Comparison of ENCODE assay signal across 1 cellular context in the genomic region with DNA sequence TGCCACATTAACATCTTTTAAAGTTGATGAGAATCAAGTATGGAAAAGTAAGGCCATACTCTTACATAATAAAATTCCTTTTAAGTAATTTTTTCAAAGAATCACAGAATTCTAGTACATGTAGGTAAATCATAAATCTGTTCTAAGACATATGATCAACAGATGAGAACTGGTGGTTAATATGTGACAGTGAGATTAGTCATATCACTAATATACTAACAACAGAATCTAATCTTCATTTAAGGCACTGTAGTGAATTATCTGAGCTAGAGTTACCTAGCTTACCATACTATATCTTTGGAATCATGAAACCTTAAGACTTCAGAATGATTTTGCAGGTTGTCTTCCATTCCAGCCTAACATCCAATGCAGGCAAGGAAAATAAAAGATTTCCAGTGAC.
TF ChIP-seq lines count a peak whose summit lies in the region.

No MANE protein-coding gene starts in this region.

TF ChIP-seq in HepG2, 621 proteins besides CTCF, POLR2A, EP300 and RAD21:
- TF ChIP-seq, protein P1, sequence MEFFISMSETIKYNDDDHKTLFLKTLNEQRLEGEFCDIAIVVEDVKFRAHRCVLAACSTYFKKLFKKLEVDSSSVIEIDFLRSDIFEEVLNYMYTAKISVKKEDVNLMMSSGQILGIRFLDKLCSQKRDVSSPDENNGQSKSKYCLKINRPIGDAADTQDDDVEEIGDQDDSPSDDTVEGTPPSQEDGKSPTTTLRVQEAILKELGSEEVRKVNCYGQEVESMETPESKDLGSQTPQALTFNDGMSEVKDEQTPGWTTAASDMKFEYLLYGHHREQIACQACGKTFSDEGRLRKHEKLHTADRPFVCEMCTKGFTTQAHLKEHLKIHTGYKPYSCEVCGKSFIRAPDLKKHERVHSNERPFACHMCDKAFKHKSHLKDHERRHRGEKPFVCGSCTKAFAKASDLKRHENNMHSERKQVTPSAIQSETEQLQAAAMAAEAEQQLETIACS (CRISPR knock-in tag; IDR thresholded peaks at IDR 0.05), result no peak
- TF ChIP-seq, protein P2, sequence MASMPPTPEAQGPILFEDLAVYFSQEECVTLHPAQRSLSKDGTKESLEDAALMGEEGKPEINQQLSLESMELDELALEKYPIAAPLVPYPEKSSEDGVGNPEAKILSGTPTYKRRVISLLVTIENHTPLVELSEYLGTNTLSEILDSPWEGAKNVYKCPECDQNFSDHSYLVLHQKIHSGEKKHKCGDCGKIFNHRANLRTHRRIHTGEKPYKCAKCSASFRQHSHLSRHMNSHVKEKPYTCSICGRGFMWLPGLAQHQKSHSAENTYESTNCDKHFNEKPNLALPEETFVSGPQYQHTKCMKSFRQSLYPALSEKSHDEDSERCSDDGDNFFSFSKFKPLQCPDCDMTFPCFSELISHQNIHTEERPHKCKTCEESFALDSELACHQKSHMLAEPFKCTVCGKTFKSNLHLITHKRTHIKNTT (CRISPR knock-in tag; IDR thresholded peaks at IDR 0.05), result no peak
- no peak for TF ChIP-seq ZSCAN29 (CRISPR knock-in tag; conservative IDR thresholded peaks at IDR 0.05)
- TF ChIP-seq NAIF1 (CRISPR knock-in tag; IDR thresholded peaks at IDR 0.05; ENCODE audit: borderline replicate concordance), result no peak
- TF ChIP-seq MZF1 (CRISPR knock-in tag; IDR thresholded peaks at IDR 0.05; ENCODE audit: borderline replicate concordance), result no peak
- no peak for TF ChIP-seq ZSCAN21 (CRISPR knock-in tag; IDR thresholded peaks at IDR 0.05; ENCODE audit: borderline replicate concordance)
- TF ChIP-seq RARG (CRISPR knock-in tag; IDR thresholded peaks at IDR 0.05; ENCODE audit: low read depth), result no peak
- TF ChIP-seq NFYB (CRISPR knock-in tag; IDR thresholded peaks at IDR 0.05), result no peak
- TF ChIP-seq NBN (conservative IDR thresholded peaks at IDR 0.05), result no peak
- TF ChIP-seq FOXJ3 (CRISPR knock-in tag; IDR thresholded peaks at IDR 0.05; ENCODE audit: borderline replicate concordance), result no peak
- TF ChIP-seq, protein P3, sequence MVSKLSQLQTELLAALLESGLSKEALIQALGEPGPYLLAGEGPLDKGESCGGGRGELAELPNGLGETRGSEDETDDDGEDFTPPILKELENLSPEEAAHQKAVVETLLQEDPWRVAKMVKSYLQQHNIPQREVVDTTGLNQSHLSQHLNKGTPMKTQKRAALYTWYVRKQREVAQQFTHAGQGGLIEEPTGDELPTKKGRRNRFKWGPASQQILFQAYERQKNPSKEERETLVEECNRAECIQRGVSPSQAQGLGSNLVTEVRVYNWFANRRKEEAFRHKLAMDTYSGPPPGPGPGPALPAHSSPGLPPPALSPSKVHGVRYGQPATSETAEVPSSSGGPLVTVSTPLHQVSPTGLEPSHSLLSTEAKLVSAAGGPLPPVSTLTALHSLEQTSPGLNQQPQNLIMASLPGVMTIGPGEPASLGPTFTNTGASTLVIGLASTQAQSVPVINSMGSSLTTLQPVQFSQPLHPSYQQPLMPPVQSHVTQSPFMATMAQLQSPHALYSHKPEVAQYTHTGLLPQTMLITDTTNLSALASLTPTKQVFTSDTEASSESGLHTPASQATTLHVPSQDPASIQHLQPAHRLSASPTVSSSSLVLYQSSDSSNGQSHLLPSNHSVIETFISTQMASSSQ (IDR thresholded peaks at IDR 0.05; ENCODE audit: low read depth), result no peak
- TF ChIP-seq, protein P3 (CRISPR knock-in tag; IDR thresholded peaks at IDR 0.05; ENCODE audit: borderline replicate concordance), result no peak
- TF ChIP-seq ZFYVE20 (CRISPR knock-in tag; IDR thresholded peaks at IDR 0.05; ENCODE audit: borderline replicate concordance, low read depth), result no peak
- no peak for TF ChIP-seq REL (CRISPR knock-in tag; conservative IDR thresholded peaks at IDR 0.05)
- no peak for TF ChIP-seq CC2D1A (CRISPR knock-in tag; IDR thresholded peaks at IDR 0.05)
- no peak for TF ChIP-seq ZNF768 (CRISPR knock-in tag; IDR thresholded peaks at IDR 0.05)
